In genomic region chr16:75329933-75330332, GRCh38 we compare ENCODE assay signal across 20 cellular contexts.
A peak's percentile ranks its signal among the peaks of the same experiment; 100 is the strongest.
DNase-seq lines count a peak whose midpoint lies in the region; ATAC-seq, FAIRE-seq and TF ChIP-seq lines count a peak whose summit lies in the region.
"Had no signal": no experiment of that assay in that cellular context is flagged by ENCODE, and none has a peak within 500 bp of the region (broad histone marks: within the 10 kb centered on the region; RNA-seq: fewer than 3 reads in every experiment).

No MANE protein-coding gene starts in this region.

- H3K9me3 ChIP-seq in Caco-2, result no peaks in the 10 kb centered on the region
- no peaks in the 10 kb centered on the region for H3K9me3 ChIP-seq in hepatocyte (ENCODE audit: low read depth)
- no peaks in the 10 kb centered on the region for H3K9me3 ChIP-seq in small intestine (ENCODE audit: control insufficient read depth, low read depth)
- H3K9me3 ChIP-seq: BLaER1 treated with 17β-estradiol and CSF1 and Interleukin-3, amounts not matched to agents 10 nM and 100 nM had no signal

- H3K27me3 ChIP-seq in Caco-2 (replicated peaks; ENCODE audit: control insufficient read depth, insufficient read depth, low read length) (no peaks in the 10 kb centered on the region), hepatocyte (no peaks in the 10 kb centered on the region), small intestine (ENCODE audit: control insufficient read depth in 2 of 2, insufficient read depth in 2 of 2, low read length in 2 of 2) (no peaks in the 10 kb centered on the region)

- H3K9me3 Mint-ChIP-seq in Caco-2 (ENCODE audit: unreplicated experiment), result no peaks in the 10 kb centered on the region
- H3K9me3 Mint-ChIP-seq: CD8-positive, alpha-beta T cell; HFFc6; IgD-negative memory B cell had no signal

- TF ChIP-seq CTCF in Caco-2 (IDR thresholded peaks at IDR 0.05; ENCODE audit: insufficient read depth in 1 of 2, low read depth in 1 of 2, low read length in 1 of 2, severe bottlenecking in 1 of 2, unreplicated experiment in 1 of 2), result no peak
- TF ChIP-seq CTCF in hepatocyte (IDR thresholded peaks at IDR 0.05; ENCODE audit: poor library complexity), result no peak

- no peak for ATAC-seq in GM19328 (IDR thresholded peaks at IDR 0.05; ENCODE audit: unreplicated experiment)
- ATAC-seq: CD8-positive, alpha-beta T cell; GM12878; HCT116 had no signal

- no peaks in the 10 kb centered on the region for H3K27me3 Mint-ChIP-seq in Caco-2 (ENCODE audit: insufficient read depth, unreplicated experiment)

- intact Hi-C loops in Caco-2 (cut with micrococcal nuclease; ENCODE audit: unreplicated experiment), result loop anchor here (1.0 kb wide), 1 partner anchor 25 kb away; no protein-coding TSS in a partner anchor

- no peaks in the 10 kb centered on the region for H3K4me1 Mint-ChIP-seq in Caco-2 (ENCODE audit: low read depth, unreplicated experiment)

- POLR2A ChIA-PET in Caco-2 (lab: Charles Lee), result no interaction called here

- H3K4me3 ChIP-seq in Caco-2 (ENCODE audit: low read depth, low read length) (no peak overlapping the region), hepatocyte (no peak overlapping the region), small intestine (ENCODE audit: low read depth in 1 of 2, low read length in 2 of 2) (no peak overlapping the region)
- H3K4me3 ChIP-seq: BLaER1 treated with 17β-estradiol and CSF1 and Interleukin-3, amounts not matched to agents 10 nM and 100 nM; GM12878; GM23248 had no signal

- no TSS peak for BruUV-seq in Caco-2 (replicated peaks; lab: Mats Ljungman, UMichigan)

- CTCF ChIA-PET in Caco-2 (lab: Charles Lee), result no interaction called here

- peak overlapping the region; percentile 67 for H3K27ac ChIP-seq in hepatocyte
- H3K27ac ChIP-seq in small intestine (ENCODE audit: low read depth in 1 of 2, low read length in 1 of 2), result no peak overlapping the region
- H3K27ac ChIP-seq: BLaER1 treated with 17β-estradiol and CSF1 and Interleukin-3, amounts not matched to agents 10 nM and 100 nM; GM23248 had no signal

- H3K4me2 ChIP-seq in hepatocyte, result no peak overlapping the region
- H3K4me2 ChIP-seq: BLaER1 treated with 17β-estradiol and CSF1 and Interleukin-3, amounts not matched to agents 10 nM and 100 nM had no signal

- H3K79me2 ChIP-seq in hepatocyte, result no peaks in the 10 kb centered on the region

- H3K36me3 ChIP-seq in Caco-2 (ENCODE audit: control insufficient read depth, insufficient read depth, low read length) (no peaks in the 10 kb centered on the region), hepatocyte (replicated peaks; ENCODE audit: insufficient read depth, low read depth) (no peaks in the 10 kb centered on the region), small intestine (ENCODE audit: control insufficient read depth in 2 of 2, insufficient read depth in 2 of 2, low read length in 2 of 2) (no peaks in the 10 kb centered on the region)

- H3K4me1 ChIP-seq in Caco-2 (no peaks in the 10 kb centered on the region), hepatocyte (ENCODE audit: insufficient read depth) (peaks cover 4% of the 10 kb centered on the region), small intestine (ENCODE audit: control insufficient read depth in 2 of 2, insufficient read depth in 1 of 2, low read depth in 1 of 2, low read length in 1 of 2) (peaks cover 0 to 2% of the 10 kb centered on the region in 2 donors)

- H3K4me3 Mint-ChIP-seq in Caco-2 (ENCODE audit: unreplicated experiment), result no peak overlapping the region
- H3K4me3 Mint-ChIP-seq: B cell; CD8-positive, alpha-beta T cell; HFFc6; IgD-negative memory B cell had no signal

- DNase-seq in Caco-2 (peak; percentile 11 to 43), NCI-H146 (lab: John Stamatoyannopoulos, UW) (peak; percentile 57), hepatocyte (ENCODE audit: low spot score) (peak; percentile 20), small intestine (peak; percentile 79), NCI-H82 (lab: John Stamatoyannopoulos, UW) (no peak)
- DNase-seq: CD8-positive, alpha-beta T cell; DMS 273 treated with DMSO at 0.1 percent for 48 hours; DMS53; DND-41; EL; GM23248; H7; HFFc6 had no signal

- no peak overlapping the region for H3K27ac Mint-ChIP-seq in Caco-2 (ENCODE audit: unreplicated experiment)
- H3K27ac Mint-ChIP-seq: B cell; CD8-positive, alpha-beta T cell; HFFc6; IgD-negative memory B cell had no signal

- peaks cover 15% of the 10 kb centered on the region for H3K36me3 Mint-ChIP-seq in Caco-2 (ENCODE audit: insufficient read depth, unreplicated experiment)

- H2AFZ ChIP-seq in hepatocyte, result no peak overlapping the region
- H2AFZ ChIP-seq: GM23248 had no signal

- no peaks in the 10 kb centered on the region for H4K20me1 ChIP-seq in hepatocyte (ENCODE audit: insufficient read depth, poor library complexity, severe bottlenecking)

- no peak for FAIRE-seq in small intestine (lab: Jason Lieb, UNC)
- FAIRE-seq: HTR-8/SVneo had no signal

- WGBS in hepatocyte (ENCODE audit: low lambda C conversion rate, missing lambda C conversion rate), result 58% methylated on average over 4 of the region's 4 CpGs
- 28 to 62% (median 49%) methylated on average over 4 of the region's 4 CpGs for WGBS in small intestine, 3 donors

- no peaks in the 10 kb centered on the region for H3K9me2 ChIP-seq in hepatocyte (replicated peaks; ENCODE audit: insufficient read depth)
